In genomic region chr17:48500435-48501426, GRCh38 we compare ENCODE assay signal across 1 cellular context.
TF ChIP-seq lines count a peak whose summit lies in the region.

No MANE protein-coding gene starts in this region.

TF ChIP-seq in HepG2, 621 proteins besides CTCF, POLR2A, EP300 and RAD21:
- no peak for TF ChIP-seq BCL6 (CRISPR knock-in tag; IDR thresholded peaks at IDR 0.05)
- TF ChIP-seq ETS1 (CRISPR knock-in tag; IDR thresholded peaks at IDR 0.05): no peak
- TF ChIP-seq KIAA2018 (CRISPR knock-in tag; IDR thresholded peaks at IDR 0.05; ENCODE audit: borderline replicate concordance): no peak
- TF ChIP-seq ZBTB1 (CRISPR knock-in tag; IDR thresholded peaks at IDR 0.05; ENCODE audit: borderline replicate concordance): no peak
- TF ChIP-seq ZNF615 (CRISPR knock-in tag; IDR thresholded peaks at IDR 0.05; ENCODE audit: borderline replicate concordance): no peak
